ENCODE assay signal across 9 cellular contexts in the genomic region with DNA sequence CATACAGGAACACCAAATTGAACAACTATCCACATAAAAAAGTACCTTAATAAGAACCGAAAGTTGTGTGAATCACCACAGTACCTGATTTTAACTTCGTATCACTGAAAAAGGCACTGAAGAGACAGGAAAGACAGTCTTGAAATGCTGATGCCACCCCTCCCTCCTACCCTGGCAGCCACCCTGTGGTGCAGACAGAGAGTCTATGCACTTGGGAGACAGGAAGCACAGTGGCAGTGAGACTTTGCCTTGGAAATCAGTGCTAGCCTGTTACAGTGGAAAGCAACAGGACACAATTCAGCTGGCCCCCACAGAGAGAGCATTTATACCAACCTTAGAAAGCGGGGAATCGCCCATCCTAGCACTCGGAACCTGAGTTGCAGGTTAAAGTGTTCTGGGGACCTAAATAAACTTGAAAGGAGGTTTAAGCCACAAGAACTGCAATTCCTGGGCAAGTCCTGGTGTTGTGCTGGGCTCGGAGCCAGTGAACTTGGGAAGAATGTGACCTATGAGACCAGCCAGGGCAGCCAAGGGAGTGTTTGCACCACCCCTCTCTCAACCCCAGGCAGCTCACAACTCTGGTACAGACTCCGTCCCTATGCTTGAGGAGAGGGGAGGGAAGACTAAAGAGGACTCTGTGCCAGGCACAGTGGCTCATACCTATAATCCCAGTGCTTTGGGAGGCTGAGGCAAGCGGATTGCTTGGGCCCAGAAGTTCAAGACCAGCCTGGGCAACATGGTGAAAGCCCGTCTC.
DNase-seq lines count a peak whose midpoint lies in the region; ATAC-seq, FAIRE-seq and TF ChIP-seq lines count a peak whose summit lies in the region.
"Had no signal": no experiment of that assay in that cellular context is flagged by ENCODE, and none has a peak within 500 bp of the region (broad histone marks: within the 10 kb centered on the region; RNA-seq: fewer than 3 reads in every experiment).

No MANE protein-coding gene starts in this region.

- H3K4me1 Mint-ChIP-seq in activated CD4-positive, alpha-beta T cell treated with anti-CD3 and anti-CD28 coated beads, Interleukin-2, amount 10 ng/mL, durations not matched to agents 24 days and 14 days, result peaks cover 21% of the 10 kb centered on the region
- peaks cover 15% of the 10 kb centered on the region for H3K4me1 Mint-ChIP-seq in T-helper 17 cell

- WGBS in HepG2 (ENCODE audit: low lambda C conversion rate), result 55% methylated on average over 7 of the region's 9 CpGs
- WGBS in transverse colon (ENCODE audit: low coverage in 1 of 2), 2 donors, result 52 to 100% methylated on average over 1 to 9 of the region's 9 CpGs

- no peak overlapping the region for H3K4me3 Mint-ChIP-seq in activated CD4-positive, alpha-beta T cell treated with anti-CD3 and anti-CD28 coated beads, Interleukin-2, amount 10 ng/mL, durations not matched to agents 24 days and 14 days
- H3K4me3 Mint-ChIP-seq in T-helper 17 cell, result no peak overlapping the region

- FAIRE-seq in HepG2 (lab: Jason Lieb, UNC), result peak; percentile 89

- H3K27ac ChIP-seq in colonic mucosa (peak overlapping the region; percentile 38), HepG2 (ENCODE audit: extremely low read length, insufficient read depth, low read length) (peak overlapping the region; percentile 14), transverse colon (peak overlapping the region; percentile 57 to 78 (median 67))

- H3K4me3 ChIP-seq in colonic mucosa (no peak overlapping the region), HepG2 (replicated peaks in 1 of 3; ENCODE audit: insufficient read depth in 1 of 3, low read depth in 2 of 3, low read length in 3 of 3) (no peak overlapping the region), transverse colon (peak overlapping the region in 1 of 4 donors; percentile 15)

- TF ChIP-seq EP300 in HepG2 (IDR thresholded peaks at IDR 0.05; ENCODE audit: low read depth in 2 of 2, low read length in 2 of 2), result no peak
- TF ChIP-seq EP300 in HepG2 (CRISPR knock-in tag; IDR thresholded peaks at IDR 0.05; ENCODE audit: borderline replicate concordance), result no peak
- TF ChIP-seq EP300 in transverse colon (IDR thresholded peaks at IDR 0.05; ENCODE audit: low read depth), result no peak

- H3K36me3 Mint-ChIP-seq in activated CD4-positive, alpha-beta T cell treated with anti-CD3 and anti-CD28 coated beads, Interleukin-2, amount 10 ng/mL, durations not matched to agents 24 days and 14 days (ENCODE audit: low read depth), result peaks cover 5% of the 10 kb centered on the region
- peaks cover 13% of the 10 kb centered on the region for H3K36me3 Mint-ChIP-seq in T-helper 17 cell (ENCODE audit: low read depth)

- no peak overlapping the region for H3K27ac Mint-ChIP-seq in activated CD4-positive, alpha-beta T cell treated with anti-CD3 and anti-CD28 coated beads, Interleukin-2, amount 10 ng/mL, durations not matched to agents 24 days and 14 days
- no peak overlapping the region for H3K27ac Mint-ChIP-seq in T-helper 17 cell

- intact Hi-C loops in activated CD4-positive, alpha-beta T cell treated with anti-CD3 and anti-CD28 coated beads, Interleukin-2, amount 10 ng/mL, durations not matched to agents 24 days and 14 days (cut with micrococcal nuclease), result loop anchor here (10.0 kb wide), 1 partner anchor 78 kb away; no protein-coding TSS in a partner anchor
- intact Hi-C loops in colonic mucosa (cut with DNase I) (no loop called here), HepG2 (cut with micrococcal nuclease; ENCODE audit: unreplicated experiment) (no loop called here), transverse colon (cut with DNase I; ENCODE audit: low total_unique reads) (no loop called here)

- H2AFZ ChIP-seq in HepG2 (ENCODE audit: low read length), result no peak overlapping the region

- CTCF ChIA-PET in HepG2 (lab: Yijun Ruan, JAX; ENCODE audit: low intra/inter-chr PET ratio, low total read pairs), result no interaction called here

- peak; percentile 100 for ATAC-seq in HepG2
- no peak for ATAC-seq in HG03432 (IDR thresholded peaks at IDR 0.05; ENCODE audit: unreplicated experiment)
- no peak for ATAC-seq in T-helper 17 cell

- H3K4me1 ChIP-seq in colonic mucosa (no peaks in the 10 kb centered on the region), HepG2 (ENCODE audit: insufficient read depth, low read length) (peaks cover 32% of the 10 kb centered on the region), transverse colon (peaks cover 10 to 21% (median 12%) of the 10 kb centered on the region in 4 donors)

- H3K9ac ChIP-seq in colonic mucosa (ENCODE audit: low read depth in 2 of 2, low read length in 2 of 2) (peak overlapping the region; percentile 19 to 33), HepG2 (ENCODE audit: insufficient read depth, low read depth, low read length) (no peak overlapping the region)

- no peaks in the 10 kb centered on the region for H3K27me3 Mint-ChIP-seq in activated CD4-positive, alpha-beta T cell treated with anti-CD3 and anti-CD28 coated beads, Interleukin-2, amount 10 ng/mL, durations not matched to agents 24 days and 14 days
- H3K27me3 Mint-ChIP-seq in T-helper 17 cell, result no peaks in the 10 kb centered on the region

- BruUV-seq in HepG2 (replicated peaks; lab: Mats Ljungman, UMichigan), result no TSS peak

- peaks cover 13% of the 10 kb centered on the region for H3K9me3 Mint-ChIP-seq in activated CD4-positive, alpha-beta T cell treated with anti-CD3 and anti-CD28 coated beads, Interleukin-2, amount 10 ng/mL, durations not matched to agents 24 days and 14 days

- TF ChIP-seq POLR2A in HepG2 (IDR thresholded peaks at IDR 0.05; ENCODE audit: insufficient read depth in 1 of 2, low read depth in 2 of 2, low read length in 2 of 2) (no peak), transverse colon (IDR thresholded peaks at IDR 0.05) (peak; percentile 41)

- H4K20me1 ChIP-seq in HepG2 (ENCODE audit: insufficient read depth, low read length), result no peaks in the 10 kb centered on the region

- POLR2A ChIA-PET in HepG2 (lab: Yijun Ruan, JAX), result no interaction called here

- peak overlapping the region; percentile 41 for H3K4me2 ChIP-seq in HepG2 (ENCODE audit: low read depth, low read length)

- no peaks in the 10 kb centered on the region for H3K27me3 ChIP-seq in colonic mucosa
- no peaks in the 10 kb centered on the region for H3K27me3 ChIP-seq in HepG2 (ENCODE audit: control insufficient read depth in 1 of 2, insufficient read depth in 2 of 2, low read length in 2 of 2)
- no peaks in the 10 kb centered on the region for H3K27me3 ChIP-seq in transverse colon

- TF ChIP-seq RAD21 in HepG2 (CRISPR knock-in tag; IDR thresholded peaks at IDR 0.05), result no peak

- H3K9me3 ChIP-seq in colonic mucosa (no peaks in the 10 kb centered on the region), HepG2 (ENCODE audit: low read length) (no peaks in the 10 kb centered on the region), transverse colon (peaks cover 4 to 8% of the 10 kb centered on the region in 2 donors), T-helper 17 cell (ENCODE audit: control insufficient read depth, low read length, poor library complexity, severe bottlenecking) (no peaks in the 10 kb centered on the region)

- H3K36me3 ChIP-seq in colonic mucosa (no peaks in the 10 kb centered on the region), HepG2 (replicated peaks in 1 of 2; ENCODE audit: control insufficient read depth in 1 of 2, insufficient read depth in 2 of 2, low read length in 2 of 2) (no peaks in the 10 kb centered on the region), transverse colon (no peaks in the 10 kb centered on the region)

- TF ChIP-seq CTCF in colonic mucosa (IDR thresholded peaks at IDR 0.05), result no peak
- no peak for TF ChIP-seq CTCF in HepG2 (CRISPR knock-in tag; IDR thresholded peaks at IDR 0.05)
- TF ChIP-seq CTCF in transverse colon (IDR thresholded peaks at IDR 0.05), result peak in 1 of 5 experiments; percentile 29

- DNase-seq in activated CD4-positive, alpha-beta T cell treated with anti-CD3 and anti-CD28 coated beads for 48 hours, result peak; percentile 37
- no peak for DNase-seq in activated CD4-positive, alpha-beta T cell treated with anti-CD3 and anti-CD28 coated beads, Interleukin-2, amount 10 ng/mL, durations not matched to agents 24 days and 14 days
- DNase-seq in colonic mucosa, result peak; percentile 83
- peak; percentile 75 for DNase-seq in HepG2 (ENCODE audit: low spot score)
- DNase-seq in transverse colon, result peak; percentile 84
- DNase-seq in NCI-H1092 (lab: John Stamatoyannopoulos, UW), result no peak
- no peak for DNase-seq in T-helper 17 cell
- DNase-seq: 8988T had no signal

- in situ Hi-C loops in HepG2 (cut with HindIII; ENCODE audit: extremely low pct_ligation_motif_present, low pct_unique_long_range_greater_than_20kb) (no loop called here), transverse colon (cut with MboI; ENCODE audit: low pct_ligation_motif_present in 1 of 4, low pct_unique_long_range_greater_than_20kb in 1 of 4, low sequenced_read_pairs in 3 of 4) (no loop called here)

- no peaks in the 10 kb centered on the region for H3K79me2 ChIP-seq in HepG2 (ENCODE audit: insufficient read depth, low read length)

TF ChIP-seq in HepG2, 621 proteins besides CTCF, POLR2A, EP300 and RAD21 (continues in another document):
- 0 out of 2 replicates have a peak, but pooled peaks have one; percentile 21 for TF ChIP-seq TBX2 (CRISPR knock-in tag; IDR thresholded peaks at IDR 0.05; ENCODE audit: borderline replicate concordance)
- no peak for TF ChIP-seq ZNF251 (CRISPR knock-in tag; IDR thresholded peaks at IDR 0.05)
- TF ChIP-seq, protein P1, sequence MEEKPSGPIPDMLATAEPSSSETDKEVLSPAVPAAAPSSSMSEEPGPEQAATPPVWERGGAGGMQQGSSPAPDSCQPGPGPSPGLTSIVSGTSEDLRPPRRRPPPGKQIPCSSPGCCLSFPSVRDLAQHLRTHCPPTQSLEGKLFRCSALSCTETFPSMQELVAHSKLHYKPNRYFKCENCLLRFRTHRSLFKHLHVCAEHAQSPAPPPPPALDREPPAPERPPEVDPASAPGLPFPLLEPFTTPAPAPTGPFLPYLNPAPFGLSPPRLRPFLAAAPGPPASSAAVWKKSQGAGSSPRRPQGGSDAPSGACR (CRISPR knock-in tag; IDR thresholded peaks at IDR 0.05), result 0 out of 2 replicates have a peak, but pooled peaks have one; percentile 46
- TF ChIP-seq KAT2B (IDR thresholded peaks at IDR 0.05; ENCODE audit: borderline replicate concordance, low read depth, low read length), result no peak
- TF ChIP-seq KDM4B (CRISPR knock-in tag; IDR thresholded peaks at IDR 0.05), result no peak

Comparison
In these comparisons a context has a peak if more than half of its experiments do, and no peak if none do; other contexts are left out.
1. DNase-seq: peak in activated CD4-positive, alpha-beta T cell treated with anti-CD3 and anti-CD28 coated beads for 48 hours (single experiment), colonic mucosa (single experiment), HepG2 (single experiment) and transverse colon (single experiment); none in activated CD4-positive, alpha-beta T cell treated with anti-CD3 and anti-CD28 coated beads, Interleukin-2, amount 10 ng/mL, durations not matched to agents 24 days and 14 days (single experiment), NCI-H1092 (single experiment) and T-helper 17 cell (0 of 3).
2. H3K27ac ChIP-seq: peak in every context shown above with its lines; median percentile 67 in transverse colon; 38 in colonic mucosa; 14 in HepG2.